In genomic region chr22:19739448-19739895, GRCh38 we compare ENCODE assay signal across 1 cellular context.
TF ChIP-seq lines count a peak whose summit lies in the region.

No MANE protein-coding gene starts in this region.

TF ChIP-seq in H1, 55 proteins besides CTCF, POLR2A, EP300 and RAD21:
- TF ChIP-seq NANOG (IDR thresholded peaks at IDR 0.05; ENCODE audit: insufficient read depth, low read depth, low read length, poor library complexity, severe bottlenecking) = no peak
- TF ChIP-seq TCF12 (IDR thresholded peaks at IDR 0.05; ENCODE audit: low read depth, low read length) = no peak
- TF ChIP-seq CHD1 (IDR thresholded peaks at IDR 0.05; ENCODE audit: low read depth, low read length) = no peak
- no peak for TF ChIP-seq SRF (IDR thresholded peaks at IDR 0.05; ENCODE audit: low read depth, low read length)
- no peak for TF ChIP-seq RXRA (IDR thresholded peaks at IDR 0.05; ENCODE audit: insufficient read depth, low read depth, low read length)
- no peak for TF ChIP-seq CREB1 (IDR thresholded peaks at IDR 0.05)
- no peak for TF ChIP-seq JUN (IDR thresholded peaks at IDR 0.05; ENCODE audit: low read depth, low read length)
- no peak for TF ChIP-seq SUZ12 (IDR thresholded peaks at IDR 0.05; ENCODE audit: low read length)
- no peak for TF ChIP-seq HDAC6 (IDR thresholded peaks at IDR 0.05; ENCODE audit: low read depth, low read length)
- TF ChIP-seq RBBP5 (IDR thresholded peaks at IDR 0.05; ENCODE audit: borderline replicate concordance, low read depth, low read length) = no peak
- no peak for TF ChIP-seq USF2 (IDR thresholded peaks at IDR 0.05; ENCODE audit: low read length)
- TF ChIP-seq BRCA1 (IDR thresholded peaks at IDR 0.05; ENCODE audit: low read depth, low read length) = no peak
- TF ChIP-seq YY1 (IDR thresholded peaks at IDR 0.05; ENCODE audit: low read depth, low read length) = no peak
- no peak for TF ChIP-seq TAF7 (optimal IDR thresholded peaks at IDR 0.05; ENCODE audit: borderline replicate concordance, low read depth, low read length)
